ENCODE assay signal across 9 cellular contexts in the genomic region with DNA sequence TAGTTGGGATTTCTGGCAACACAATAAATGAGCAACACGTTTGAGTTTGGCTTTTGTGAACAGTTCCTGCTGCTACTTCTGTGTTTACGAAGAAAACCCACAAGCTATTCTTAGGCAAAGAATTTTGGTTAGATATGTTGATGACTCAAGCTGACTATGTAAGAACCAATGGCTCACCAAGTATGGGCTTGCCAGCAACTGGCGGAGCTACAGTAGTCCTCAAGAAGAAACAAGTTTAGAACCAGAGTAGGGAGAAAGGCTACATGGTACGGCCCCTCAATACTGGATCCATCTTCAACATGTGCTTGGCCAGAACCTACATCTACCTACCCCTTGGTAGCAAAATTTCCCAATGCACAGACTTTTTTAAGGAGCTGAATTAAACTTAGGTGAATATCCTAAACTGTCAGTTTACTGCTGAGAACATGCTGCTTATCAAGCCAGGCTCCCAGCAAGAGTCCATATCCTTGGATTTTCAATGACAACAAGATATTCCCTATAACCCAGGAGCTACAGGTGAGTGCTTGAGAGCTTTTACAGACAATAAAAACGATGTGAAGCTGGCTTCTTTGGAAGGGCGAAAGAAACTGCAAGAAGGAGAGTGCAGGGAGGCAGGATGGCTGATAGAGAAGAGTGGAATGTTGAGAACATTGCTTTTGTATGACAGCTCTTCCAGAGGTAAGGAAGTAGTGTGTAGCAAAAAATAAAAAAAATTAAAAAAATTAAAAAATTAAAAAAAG.
DNase-seq lines count a peak whose midpoint lies in the region; ATAC-seq and TF ChIP-seq lines count a peak whose summit lies in the region.
"Had no signal": no experiment of that assay in that cellular context is flagged by ENCODE, and none has a peak within 500 bp of the region (broad histone marks: within the 10 kb centered on the region; RNA-seq: fewer than 3 reads in every experiment).

No MANE protein-coding gene starts in this region.

- no peaks in the 10 kb centered on the region for H3K36me3 ChIP-seq in sigmoid colon

- H3K27me3 ChIP-seq in sigmoid colon = no peaks in the 10 kb centered on the region

- peak overlapping the region; percentile 69 to 87 (median 78) for H3K27ac ChIP-seq in sigmoid colon
- H3K27ac ChIP-seq: C4-2B had no signal

- H3K4me1 ChIP-seq in sigmoid colon = peaks cover 0 to 49% (median 39%) of the 10 kb centered on the region in 4 donors

- 51 to 82% methylated on average over 6 of the region's 6 CpGs for whole genome bisulfite sequencing in sigmoid colon, 2 donors

- H3K4me3 Mint-ChIP-seq in mesothelial cell of epicardium = no peak overlapping the region

- H3K27me3 Mint-ChIP-seq in mesothelial cell of epicardium (ENCODE audit: low read depth) = no peaks in the 10 kb centered on the region

- H3K9me3 Mint-ChIP-seq in mesothelial cell of epicardium = no peaks in the 10 kb centered on the region

- ATAC-seq in activated CD4-positive, CD25-positive, alpha-beta regulatory T cell treated with anti-CD3 and anti-CD28 coated beads, Interleukin-2, amount 50 U/mL, for 24 hours = peak; percentile 82 to 90
- ATAC-seq in HG02973 (IDR thresholded peaks at IDR 0.05; ENCODE audit: unreplicated experiment) = peak; percentile 59

- TF ChIP-seq CTCF in fibroblast of pulmonary artery (IDR thresholded peaks at IDR 0.05; ENCODE audit: low read length, missing control alignments) (no peak), sigmoid colon (IDR thresholded peaks at IDR 0.05) (no peak), mesothelial cell of epicardium (IDR thresholded peaks at IDR 0.05; ENCODE audit: unreplicated experiment) (no peak)

- H3K27ac Mint-ChIP-seq in mesothelial cell of epicardium = no peak overlapping the region

- H3K4me3 ChIP-seq in fibroblast of pulmonary artery (replicated peaks; ENCODE audit: low read depth, low read length) (no peak overlapping the region), sigmoid colon (no peak overlapping the region)

- TF ChIP-seq EP300 in sigmoid colon (IDR thresholded peaks at IDR 0.05) = peak in 1 of 4 donors; percentile 27

- intact Hi-C loops in sigmoid colon (cut with DNase I) = loop anchor here (2.0 to 5.0 kb wide), 2 partner anchors 282 to 299 kb away; no protein-coding TSS in a partner anchor

- H3K4me1 Mint-ChIP-seq in mesothelial cell of epicardium = peaks cover 8% of the 10 kb centered on the region

- no peak for TF ChIP-seq POLR2A in sigmoid colon (IDR thresholded peaks at IDR 0.05)

- DNase-seq in activated CD4-positive, CD25-positive, alpha-beta regulatory T cell treated with anti-CD3 and anti-CD28 coated beads, Interleukin-2, amount 50 U/mL, for 72 hours = no peak
- DNase-seq in SIG-M5 (lab: John Stamatoyannopoulos, UW) (peak; percentile 42), fibroblast of pulmonary artery (ENCODE audit: low read depth) (peak; percentile 96), sigmoid colon (peak; percentile 86), OCI-M2 (lab: John Stamatoyannopoulos, UW; ENCODE audit: unreplicated experiment) (no peak), mesothelial cell of epicardium (ENCODE audit: low spot score in 2 of 2, unreplicated experiment in 2 of 2) (no peak)

- no peaks in the 10 kb centered on the region for H3K9me3 ChIP-seq in sigmoid colon

- no peaks in the 10 kb centered on the region for H3K36me3 Mint-ChIP-seq in mesothelial cell of epicardium

Comparison
In these comparisons a context has a peak if more than half of its experiments do, and no peak if none do; other contexts are left out.
1. DNase-seq: peak in SIG-M5 (single experiment), fibroblast of pulmonary artery (single experiment) and sigmoid colon (single experiment); none in activated CD4-positive, CD25-positive, alpha-beta regulatory T cell treated with anti-CD3 and anti-CD28 coated beads, Interleukin-2, amount 50 U/mL, for 72 hours (single experiment), OCI-M2 (single experiment) and mesothelial cell of epicardium (0 of 2).